11 cellular contexts compared by ENCODE assay signal in the genomic region with DNA sequence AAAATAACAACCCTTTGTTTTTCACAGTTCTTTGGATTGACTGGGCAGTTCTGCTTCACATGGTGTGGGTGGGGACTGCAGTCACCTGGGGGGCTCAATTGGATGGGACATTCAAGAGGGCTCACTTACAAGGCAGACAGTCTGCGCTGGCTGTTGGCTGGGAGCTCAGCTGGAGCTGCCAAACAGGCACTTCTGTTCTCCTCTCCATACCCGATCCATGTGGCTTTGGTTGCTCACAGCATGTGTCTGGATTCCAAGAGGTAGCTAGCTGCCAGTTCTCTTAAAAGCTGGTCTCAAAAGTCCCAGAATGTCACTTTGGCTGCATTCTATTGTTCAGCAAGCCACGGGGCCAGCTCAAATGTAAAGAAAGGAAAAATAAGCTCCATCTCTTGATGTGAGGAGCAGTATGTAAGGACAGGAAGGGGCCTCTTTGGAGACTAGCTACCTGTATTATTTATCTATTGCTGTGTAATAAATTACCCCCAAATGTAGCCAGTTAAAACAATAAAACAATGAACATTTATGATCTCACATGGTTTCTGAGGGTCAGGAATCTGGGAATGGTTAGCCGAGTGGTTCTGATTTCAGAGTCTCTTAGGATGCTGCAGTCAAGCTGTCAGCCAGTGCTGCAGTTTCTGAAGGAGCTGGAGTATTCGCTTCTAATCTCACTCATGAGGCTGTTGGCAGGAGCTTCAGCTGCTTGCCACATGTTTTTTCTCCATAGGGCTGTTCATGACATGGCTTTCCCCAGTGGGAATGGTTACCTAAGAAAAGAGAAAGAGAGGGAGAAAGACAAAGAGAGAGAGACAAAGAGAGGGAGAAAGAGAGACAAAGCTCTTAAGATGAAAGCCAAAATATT.
A peak's percentile ranks its signal among the peaks of the same experiment; 100 is the strongest.
DNase-seq lines count a peak whose midpoint lies in the region; ATAC-seq and TF ChIP-seq lines count a peak whose summit lies in the region.
"Had no signal": no experiment of that assay in that cellular context is flagged by ENCODE, and none has a peak within 500 bp of the region (broad histone marks: within the 10 kb centered on the region; RNA-seq: fewer than 3 reads in every experiment).

No MANE protein-coding gene starts in this region.

- no peak overlapping the region for H3K4me3 ChIP-seq in HEK293 (ENCODE audit: low read depth, low read length)

- H3K9me3 ChIP-seq in HEK293 (ENCODE audit: control insufficient read depth, insufficient read depth, low read depth, low read length), result no peaks in the 10 kb centered on the region

- no peaks in the 10 kb centered on the region for H3K9me3 Mint-ChIP-seq in glutamatergic neuron (ENCODE audit: unreplicated experiment)
- H3K9me3 Mint-ChIP-seq: activated naive CD8-positive, alpha-beta T cell treated with anti-CD3 and anti-CD28 coated beads, Interleukin-2, amount 10 ng/mL, durations not matched to agents 7 days and 5 days had no signal

- no peak overlapping the region for H3K27ac ChIP-seq in HEK293 (ENCODE audit: extremely low read depth, low read depth, low read length)

- H3K4me1 ChIP-seq in HEK293 (ENCODE audit: control insufficient read depth, insufficient read depth, low read length), result peaks cover 3% of the 10 kb centered on the region; the same call in 1 of the 2 replicates

- DNase-seq in NCI-H446 treated with DMSO at 0.1 percent for 48 hours (lab: John Stamatoyannopoulos, UW) (peak; percentile 79), glutamatergic neuron (no peak), pons (ENCODE audit: low spot score) (peak; percentile 40), EL (no peak), posterior vena cava (ENCODE audit: low spot score) (no peak)
- no peak for DNase-seq in stimulated activated CD4-positive, alpha-beta T cell treated with anti-CD3 and anti-CD28 coated beads, Interleukin-4, amount 100 ng/mL, for 1 hour
- DNase-seq: activated naive CD8-positive, alpha-beta T cell treated with anti-CD3 and anti-CD28 coated beads, Interleukin-2, amount 10 ng/mL, durations not matched to agents 7 days and 5 days; NCI-H748 treated with DMSO at 0.1 percent for 48 hours; T-helper 1 cell had no signal

- no peak for ATAC-seq in HG02610 (IDR thresholded peaks at IDR 0.05; ENCODE audit: unreplicated experiment)

- H3K36me3 ChIP-seq in HEK293 (ENCODE audit: control insufficient read depth in 2 of 2, insufficient read depth in 1 of 2, low read length in 2 of 2), result no peaks in the 10 kb centered on the region

- H3K36me3 Mint-ChIP-seq in glutamatergic neuron (ENCODE audit: unreplicated experiment), result no peaks in the 10 kb centered on the region
- H3K36me3 Mint-ChIP-seq: activated naive CD8-positive, alpha-beta T cell treated with anti-CD3 and anti-CD28 coated beads, Interleukin-2, amount 10 ng/mL, durations not matched to agents 7 days and 5 days had no signal

- H3K27ac Mint-ChIP-seq in glutamatergic neuron (ENCODE audit: unreplicated experiment), result peak overlapping the region; percentile 45
- H3K27ac Mint-ChIP-seq: activated naive CD8-positive, alpha-beta T cell treated with anti-CD3 and anti-CD28 coated beads, Interleukin-2, amount 10 ng/mL, durations not matched to agents 7 days and 5 days had no signal

- peaks cover 5% of the 10 kb centered on the region for H3K27me3 Mint-ChIP-seq in glutamatergic neuron (ENCODE audit: unreplicated experiment)

- POLR2A ChIA-PET in HEK293 (lab: Yijun Ruan, JAX), result no interaction called here

- peaks cover 5% of the 10 kb centered on the region for H3K4me1 Mint-ChIP-seq in glutamatergic neuron (ENCODE audit: low read depth, unreplicated experiment)
- H3K4me1 Mint-ChIP-seq: activated naive CD8-positive, alpha-beta T cell treated with anti-CD3 and anti-CD28 coated beads, Interleukin-2, amount 10 ng/mL, durations not matched to agents 7 days and 5 days had no signal

- TF ChIP-seq CTCF in HEK293 (tag by site-specific recombination; IDR thresholded peaks at IDR 0.05) (no peak), glutamatergic neuron (IDR thresholded peaks at IDR 0.05; ENCODE audit: partially characterized antibody, unreplicated experiment) (no peak)

- CTCF ChIA-PET in HEK293 (lab: Yijun Ruan, JAX), result interaction anchor here (1.1 to 1.4 kb wide), 4 partner anchors 10 to 23 kb away, joined by 3 to 5 read pairs (median 3); no protein-coding TSS in a partner anchor

- intact Hi-C loops in posterior vena cava (cut with DNase I), result no loop called here

- H3K4me3 Mint-ChIP-seq in glutamatergic neuron (ENCODE audit: unreplicated experiment), result no peak overlapping the region
- H3K4me3 Mint-ChIP-seq: activated naive CD8-positive, alpha-beta T cell treated with anti-CD3 and anti-CD28 coated beads, Interleukin-2, amount 10 ng/mL, durations not matched to agents 7 days and 5 days had no signal

TF ChIP-seq in HEK293, 187 proteins besides CTCF, POLR2A, EP300 and RAD21:
- 0 out of 2 replicates have a peak, but pooled peaks have one; percentile 20 for TF ChIP-seq ZBTB17 (tag by site-specific recombination; IDR thresholded peaks at IDR 0.05)
- TF ChIP-seq, protein P1, sequence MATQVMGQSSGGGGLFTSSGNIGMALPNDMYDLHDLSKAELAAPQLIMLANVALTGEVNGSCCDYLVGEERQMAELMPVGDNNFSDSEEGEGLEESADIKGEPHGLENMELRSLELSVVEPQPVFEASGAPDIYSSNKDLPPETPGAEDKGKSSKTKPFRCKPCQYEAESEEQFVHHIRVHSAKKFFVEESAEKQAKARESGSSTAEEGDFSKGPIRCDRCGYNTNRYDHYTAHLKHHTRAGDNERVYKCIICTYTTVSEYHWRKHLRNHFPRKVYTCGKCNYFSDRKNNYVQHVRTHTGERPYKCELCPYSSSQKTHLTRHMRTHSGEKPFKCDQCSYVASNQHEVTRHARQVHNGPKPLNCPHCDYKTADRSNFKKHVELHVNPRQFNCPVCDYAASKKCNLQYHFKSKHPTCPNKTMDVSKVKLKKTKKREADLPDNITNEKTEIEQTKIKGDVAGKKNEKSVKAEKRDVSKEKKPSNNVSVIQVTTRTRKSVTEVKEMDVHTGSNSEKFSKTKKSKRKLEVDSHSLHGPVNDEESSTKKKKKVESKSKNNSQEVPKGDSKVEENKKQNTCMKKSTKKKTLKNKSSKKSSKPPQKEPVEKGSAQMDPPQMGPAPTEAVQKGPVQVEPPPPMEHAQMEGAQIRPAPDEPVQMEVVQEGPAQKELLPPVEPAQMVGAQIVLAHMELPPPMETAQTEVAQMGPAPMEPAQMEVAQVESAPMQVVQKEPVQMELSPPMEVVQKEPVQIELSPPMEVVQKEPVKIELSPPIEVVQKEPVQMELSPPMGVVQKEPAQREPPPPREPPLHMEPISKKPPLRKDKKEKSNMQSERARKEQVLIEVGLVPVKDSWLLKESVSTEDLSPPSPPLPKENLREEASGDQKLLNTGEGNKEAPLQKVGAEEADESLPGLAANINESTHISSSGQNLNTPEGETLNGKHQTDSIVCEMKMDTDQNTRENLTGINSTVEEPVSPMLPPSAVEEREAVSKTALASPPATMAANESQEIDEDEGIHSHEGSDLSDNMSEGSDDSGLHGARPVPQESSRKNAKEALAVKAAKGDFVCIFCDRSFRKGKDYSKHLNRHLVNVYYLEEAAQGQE (tag by site-specific recombination; IDR thresholded peaks at IDR 0.05), result no peak
- TF ChIP-seq ZIC2 (tag by site-specific recombination; IDR thresholded peaks at IDR 0.05), result peak; percentile 41; the same call in 1 of the 2 replicates

Comparison
In these comparisons a context has a peak if more than half of its experiments do, and no peak if none do; other contexts are left out.
1. DNase-seq: peak in NCI-H446 treated with DMSO at 0.1 percent for 48 hours (single experiment) and pons (single experiment); none in glutamatergic neuron (single experiment), stimulated activated CD4-positive, alpha-beta T cell treated with anti-CD3 and anti-CD28 coated beads, Interleukin-4, amount 100 ng/mL, for 1 hour (single experiment), EL (single experiment) and posterior vena cava (single experiment).